ENCODE assay signal across 9 cellular contexts in genomic region chr17:3888343-3889171, GRCh38. TPM values are rescaled to one million over a fixed set of nuclear protein-coding genes. Genes with fewer than 3 reads are reported as not detected.
A peak's percentile ranks its signal among the peaks of the same experiment; 100 is the strongest.
DNase-seq lines count a peak whose midpoint lies in the region; ATAC-seq and TF ChIP-seq lines count a peak whose summit lies in the region.
"Had no signal": no experiment of that assay in that cellular context is flagged by ENCODE, and none has a peak within 500 bp of the region (broad histone marks: within the 10 kb centered on the region; RNA-seq: fewer than 3 reads in every experiment).

No MANE protein-coding gene starts in this region.

- H2AFZ ChIP-seq in OCI-LY7 (ENCODE audit: low read length), result no peak overlapping the region

- DNase-seq in DMS53 treated with DMSO at 0.1 percent for 48 hours (lab: John Stamatoyannopoulos, UW; ENCODE audit: unreplicated experiment) (peak; percentile 74), NCI-H446 (lab: John Stamatoyannopoulos, UW) (peak; percentile 73 to 94), OCI-LY7 (ENCODE audit: low spot score) (no peak)
- no peak for DNase-seq in effector memory CD4-positive, alpha-beta T cell
- no peak for DNase-seq in stimulated activated CD4-positive, alpha-beta T cell treated with anti-CD3 and anti-CD28 coated beads, Interleukin-4, amount 100 ng/mL, for 4 hours

- BruUV-seq in OCI-LY7 (replicated peaks; lab: Mats Ljungman, UMichigan), result no TSS peak

- intact Hi-C loops in OCI-LY7 (cut with micrococcal nuclease; ENCODE audit: unreplicated experiment), result no loop called here

- H3K4me3 ChIP-seq in effector memory CD4-positive, alpha-beta T cell (ENCODE audit: insufficient read depth, low read depth, low read length, poor library complexity, severe bottlenecking), result no peak overlapping the region
- H3K4me3 ChIP-seq in muscle layer of colon (ENCODE audit: low read depth in 1 of 2, low read length in 2 of 2) (peak overlapping the region in 1 of 2 donors; percentile 25), OCI-LY7 (ENCODE audit: low read depth, low read length, poor library complexity, severe bottlenecking) (no peak overlapping the region)

- H3K9me3 ChIP-seq in effector memory CD4-positive, alpha-beta T cell (ENCODE audit: control insufficient read depth, low read length), result no peaks in the 10 kb centered on the region
- H3K9me3 ChIP-seq in muscle layer of colon (ENCODE audit: low read length), result no peaks in the 10 kb centered on the region
- H3K9me3 ChIP-seq in OCI-LY7 (ENCODE audit: low read length), result no peaks in the 10 kb centered on the region

- peaks cover 36% of the 10 kb centered on the region for H3K4me1 ChIP-seq in effector memory CD4-positive, alpha-beta T cell (ENCODE audit: control insufficient read depth, insufficient read depth, low read length, poor library complexity, severe bottlenecking)
- H3K4me1 ChIP-seq in muscle layer of colon (ENCODE audit: insufficient read depth, low read length), result peaks cover 58% of the 10 kb centered on the region
- H3K4me1 ChIP-seq in OCI-LY7 (ENCODE audit: insufficient read depth, low read length, poor library complexity, severe bottlenecking), result peaks cover 26% of the 10 kb centered on the region

- ATAC-seq in HG03039 (IDR thresholded peaks at IDR 0.05; ENCODE audit: unreplicated experiment), result no peak
- no peak for ATAC-seq in GM21390 (IDR thresholded peaks at IDR 0.05; ENCODE audit: unreplicated experiment)

- POLR2A ChIA-PET in OCI-LY7 (lab: Charles Lee), result no interaction called here

- no peaks in the 10 kb centered on the region for H3K36me3 ChIP-seq in effector memory CD4-positive, alpha-beta T cell (ENCODE audit: control insufficient read depth, insufficient read depth, low read length)
- H3K36me3 ChIP-seq in muscle layer of colon (ENCODE audit: insufficient read depth, low read length) (peaks cover 18% of the 10 kb centered on the region), OCI-LY7 (ENCODE audit: insufficient read depth, low read length) (no peaks in the 10 kb centered on the region)

- H3K9ac ChIP-seq in muscle layer of colon (ENCODE audit: low read length), result peak overlapping the region; percentile 25

- H3K27me3 ChIP-seq in effector memory CD4-positive, alpha-beta T cell (replicated peaks; ENCODE audit: control insufficient read depth, insufficient read depth, low read length, poor library complexity, severe bottlenecking), result no peaks in the 10 kb centered on the region
- H3K27me3 ChIP-seq in muscle layer of colon (ENCODE audit: control insufficient read depth in 1 of 2, insufficient read depth in 2 of 2, low read length in 2 of 2), result no peaks in the 10 kb centered on the region

- no peaks in the 10 kb centered on the region for H3K9me2 ChIP-seq in OCI-LY7 (ENCODE audit: insufficient read depth, low read length)

- peak overlapping the region; percentile 25 for H3K27ac ChIP-seq in effector memory CD4-positive, alpha-beta T cell (ENCODE audit: insufficient read depth, low read length, poor library complexity, severe bottlenecking)
- H3K27ac ChIP-seq in muscle layer of colon (ENCODE audit: low read depth, low read length) (peak overlapping the region; percentile 85), OCI-LY7 (ENCODE audit: low read depth, low read length, poor library complexity, severe bottlenecking) (no peak overlapping the region)

- no peaks in the 10 kb centered on the region for H3K79me2 ChIP-seq in OCI-LY7 (ENCODE audit: insufficient read depth, low read depth, low read length)

- no peaks in the 10 kb centered on the region for H4K20me1 ChIP-seq in OCI-LY7 (ENCODE audit: insufficient read depth, low read length)

- no peak for TF ChIP-seq CTCF in OCI-LY7 (conservative IDR thresholded peaks at IDR 0.05; ENCODE audit: low read length)

- H3K4me2 ChIP-seq in OCI-LY7 (ENCODE audit: low read length), result no peak overlapping the region

- CTCF ChIA-PET in OCI-LY7 (lab: Charles Lee; ENCODE audit: unreplicated experiment), result no interaction called here

RNA-seq across cellular contexts. Expression of gene CAMKK1, which starts 4.3 kb away (rescaled TPM):
- 2.6 and 2.7 TPM in 2 replicates for total RNA-seq in OCI-LY7 (2014; rRNA removed; shearing (Covaris generic))
- total RNA-seq in OCI-LY7 (2022), result 2.7 and 3.5 TPM in 2 replicates

RNA-seq across cellular contexts. Expression of gene P2RX1, which starts 27.7 kb away (rescaled TPM):
- total RNA-seq in OCI-LY7 (2014; rRNA removed; shearing (Covaris generic)), result 0.41 and 0.69 TPM in 2 replicates
- total RNA-seq in OCI-LY7 (2022), result 3.3 and 4.5 TPM in 2 replicates
- total RNA-seq: frontal cortex had no signal

RNA-seq across cellular contexts. Expression of gene NCBP3, which starts 42.5 kb away (rescaled TPM):
- total RNA-seq in OCI-LY7 (2014; rRNA removed; shearing (Covaris generic)), result 24.5 and 56.5 TPM in 2 replicates
- 45.7 and 47.8 TPM in 2 replicates for total RNA-seq in OCI-LY7 (2022)

Comparison
In these comparisons a context has a peak if more than half of its experiments do, and no peak if none do; other contexts are left out.
1. DNase-seq: peak in DMS53 treated with DMSO at 0.1 percent for 48 hours (single experiment) and NCI-H446 (2 of 2); none in effector memory CD4-positive, alpha-beta T cell (0 of 3), OCI-LY7 (single experiment) and stimulated activated CD4-positive, alpha-beta T cell treated with anti-CD3 and anti-CD28 coated beads, Interleukin-4, amount 100 ng/mL, for 4 hours (0 of 2).